In genomic region chr4:96526625-96527024, GRCh38 we compare ENCODE assay signal across 36 cellular contexts.
"Had no signal": no experiment of that assay in that cellular context is flagged by ENCODE, and none has a peak within 500 bp of the region (broad histone marks: within the 10 kb centered on the region; RNA-seq: fewer than 3 reads in every experiment).

No MANE protein-coding gene starts in this region.

- H3K4me1 Mint-ChIP-seq: activated naive CD4-positive, alpha-beta T cell treated with anti-CD3 and anti-CD28 coated beads, Interleukin-2, amount 10 ng/mL, durations not matched to agents 7 days and 5 days; activated naive CD4-positive, alpha-beta T cell treated with anti-CD3 and anti-CD28 coated beads, Interleukin-2, amount 50 U/mL, for 24 hours; activated naive CD8-positive, alpha-beta T cell treated with anti-CD3 and anti-CD28 coated beads for 36 hours; activated naive CD8-positive, alpha-beta T cell treated with anti-CD3 and anti-CD28 coated beads, Interleukin-2, amount 10 ng/mL, durations not matched to agents 7 days and 5 days; activated naive CD8-positive, alpha-beta T cell treated with anti-CD3 and anti-CD28 coated beads, Interleukin-2, amount 50 U/mL, for 24 hours; activated T-helper 17 cell treated with anti-CD3 and anti-CD28 coated beads, Interleukin-2, amount 50 U/mL, for 72 hours; central memory CD8-positive, alpha-beta T cell had no signal

- H3K36me3 Mint-ChIP-seq: activated naive CD4-positive, alpha-beta T cell treated with anti-CD3 and anti-CD28 coated beads, Interleukin-2, amount 10 ng/mL, durations not matched to agents 7 days and 5 days; activated naive CD4-positive, alpha-beta T cell treated with anti-CD3 and anti-CD28 coated beads, Interleukin-2, amount 50 U/mL, for 24 hours; activated naive CD4-positive, alpha-beta T cell treated with anti-CD3 and anti-CD28 coated beads, Interleukin-2, amount 50 U/mL, for 72 hours; activated naive CD8-positive, alpha-beta T cell; activated naive CD8-positive, alpha-beta T cell treated with anti-CD3 and anti-CD28 coated beads for 36 hours; activated naive CD8-positive, alpha-beta T cell treated with anti-CD3 and anti-CD28 coated beads, Interleukin-2, amount 10 ng/mL, durations not matched to agents 7 days and 5 days; brain had no signal

- H3K9me3 ChIP-seq: adrenal gland, ascending aorta, body of pancreas, breast epithelium had no signal

- H3K4me3 ChIP-seq: adrenal gland, ascending aorta, body of pancreas, breast epithelium, cardiac muscle cell had no signal

- H3K36me3 ChIP-seq: adrenal gland, ascending aorta, brain microvascular endothelial cell, breast epithelium, cardiac muscle cell had no signal

- H3K27ac Mint-ChIP-seq: activated naive CD4-positive, alpha-beta T cell treated with anti-CD3 and anti-CD28 coated beads for 36 hours; activated naive CD4-positive, alpha-beta T cell treated with anti-CD3 and anti-CD28 coated beads, Interleukin-2, amount 10 ng/mL, durations not matched to agents 7 days and 5 days; activated naive CD4-positive, alpha-beta T cell treated with anti-CD3 and anti-CD28 coated beads, Interleukin-2, amount 50 U/mL, for 24 hours; activated naive CD4-positive, alpha-beta T cell treated with anti-CD3 and anti-CD28 coated beads, Interleukin-2, amount 50 U/mL, for 72 hours; activated naive CD8-positive, alpha-beta T cell; activated naive CD8-positive, alpha-beta T cell treated with anti-CD3 and anti-CD28 coated beads for 36 hours; activated naive CD8-positive, alpha-beta T cell treated with anti-CD3 and anti-CD28 coated beads, Interleukin-2, amount 10 ng/mL, durations not matched to agents 7 days and 5 days; activated naive CD8-positive, alpha-beta T cell treated with anti-CD3 and anti-CD28 coated beads, Interleukin-2, amount 50 U/mL, for 24 hours; activated T-cell treated with anti-CD3 and anti-CD28 coated beads, Interleukin-2, amount 50 U/mL, for 72 hours; activated T-helper 1 cell treated with anti-CD3 and anti-CD28 coated beads, Interleukin-12 subunit alpha, Interleukin-12 subunit beta, Interleukin-2, Interleukin-4 antibody, amounts not matched to agents 30 ng/mL and 10 ng/mL and 1 ng/mL, durations not matched to agents 14 hours and 24 hours and 36 hours; activated T-helper 17 cell treated with anti-CD3 and anti-CD28 coated beads, Interleukin-2, amount 50 U/mL, for 72 hours; activated T-helper 2 cell treated with anti-CD3 and anti-CD28 coated beads, Interferon-gamma antibody, Interleukin-2, Interleukin-4, amounts not matched to agents 10 μg/mL and 5 μg/mL and 100 μg/mL, durations not matched to agents 14 hours and 24 hours and 36 hours; brain had no signal

- H3K27me3 ChIP-seq: adrenal gland, ascending aorta, body of pancreas, brain microvascular endothelial cell, breast epithelium, cardiac muscle cell had no signal

- H3K4me3 Mint-ChIP-seq: activated naive CD4-positive, alpha-beta T cell treated with anti-CD3 and anti-CD28 coated beads for 36 hours; activated naive CD4-positive, alpha-beta T cell treated with anti-CD3 and anti-CD28 coated beads, Interleukin-2, amount 10 ng/mL, durations not matched to agents 7 days and 5 days; activated naive CD4-positive, alpha-beta T cell treated with anti-CD3 and anti-CD28 coated beads, Interleukin-2, amount 50 U/mL, for 24 hours; activated naive CD8-positive, alpha-beta T cell; activated naive CD8-positive, alpha-beta T cell treated with anti-CD3 and anti-CD28 coated beads for 36 hours; activated naive CD8-positive, alpha-beta T cell treated with anti-CD3 and anti-CD28 coated beads, Interleukin-2, amount 10 ng/mL, durations not matched to agents 7 days and 5 days; activated naive CD8-positive, alpha-beta T cell treated with anti-CD3 and anti-CD28 coated beads, Interleukin-2, amount 50 U/mL, for 24 hours; activated T-cell treated with anti-CD3 and anti-CD28 coated beads, Interleukin-2, amount 50 U/mL, for 4 hours; activated T-cell treated with anti-CD3 and anti-CD28 coated beads, Interleukin-2, amount 50 U/mL, for 72 hours; activated T-helper 1 cell treated with anti-CD3 and anti-CD28 coated beads, Interleukin-12 subunit alpha, Interleukin-12 subunit beta, Interleukin-2, Interleukin-4 antibody, amounts not matched to agents 30 ng/mL and 10 ng/mL and 1 ng/mL, durations not matched to agents 14 hours and 24 hours and 36 hours; activated T-helper 17 cell treated with anti-CD3 and anti-CD28 coated beads, Interleukin-2, amount 50 U/mL, for 72 hours; brain; central memory CD8-positive, alpha-beta T cell had no signal

- H3K27ac ChIP-seq: adrenal gland, ascending aorta, body of pancreas, brain microvascular endothelial cell, breast epithelium, cardiac muscle cell had no signal

- H3K27me3 Mint-ChIP-seq: activated naive CD4-positive, alpha-beta T cell treated with anti-CD3 and anti-CD28 coated beads, Interleukin-2, amount 10 ng/mL, durations not matched to agents 7 days and 5 days; activated naive CD4-positive, alpha-beta T cell treated with anti-CD3 and anti-CD28 coated beads, Interleukin-2, amount 50 U/mL, for 24 hours; activated naive CD8-positive, alpha-beta T cell; activated naive CD8-positive, alpha-beta T cell treated with anti-CD3 and anti-CD28 coated beads for 36 hours; activated naive CD8-positive, alpha-beta T cell treated with anti-CD3 and anti-CD28 coated beads, Interleukin-2, amount 10 ng/mL, durations not matched to agents 7 days and 5 days; activated naive CD8-positive, alpha-beta T cell treated with anti-CD3 and anti-CD28 coated beads, Interleukin-2, amount 50 U/mL, for 24 hours; activated T-helper 17 cell treated with anti-CD3 and anti-CD28 coated beads, Interleukin-2, amount 50 U/mL, for 72 hours; brain; central memory CD8-positive, alpha-beta T cell had no signal

- H3K4me1 ChIP-seq: adrenal gland, ascending aorta, body of pancreas, breast epithelium had no signal

- ATAC-seq: activated naive CD4-positive, alpha-beta T cell treated with anti-CD3 and anti-CD28 coated beads, Interleukin-2, amount 50 U/mL, for 72 hours; activated naive CD8-positive, alpha-beta T cell treated with anti-CD3 and anti-CD28 coated beads, Interleukin-2, amount 50 U/mL, for 24 hours; activated T-cell treated with anti-CD3 and anti-CD28 coated beads, Interleukin-2, amount 50 U/mL, for 4 hours; activated T-cell treated with anti-CD3 and anti-CD28 coated beads, Interleukin-2, amount 50 U/mL, for 72 hours; activated T-helper 17 cell treated with anti-CD3 and anti-CD28 coated beads, Interleukin-2, amount 50 U/mL, for 72 hours; body of pancreas had no signal

- H3K9me3 Mint-ChIP-seq: activated naive CD4-positive, alpha-beta T cell treated with anti-CD3 and anti-CD28 coated beads, Interleukin-2, amount 50 U/mL, for 24 hours; activated naive CD8-positive, alpha-beta T cell treated with anti-CD3 and anti-CD28 coated beads, Interleukin-2, amount 10 ng/mL, durations not matched to agents 7 days and 5 days; activated naive CD8-positive, alpha-beta T cell treated with anti-CD3 and anti-CD28 coated beads, Interleukin-2, amount 50 U/mL, for 24 hours; activated T-helper 1 cell treated with anti-CD3 and anti-CD28 coated beads, Interleukin-12 subunit alpha, Interleukin-12 subunit beta, Interleukin-2, Interleukin-4 antibody, amounts not matched to agents 30 ng/mL and 10 ng/mL and 1 ng/mL, durations not matched to agents 14 hours and 24 hours and 36 hours; activated T-helper 17 cell treated with anti-CD3 and anti-CD28 coated beads, Interleukin-2, amount 50 U/mL, for 72 hours; central memory CD8-positive, alpha-beta T cell had no signal

- DNase-seq: activated effector memory CD4-positive, alpha-beta T cell treated with anti-CD3 and anti-CD28 coated beads, Interleukin-2, amount 50 U/mL, for 16 hours; activated effector memory CD4-positive, alpha-beta T cell treated with Interleukin-2 at 50 U/mL for 16 hours; activated gamma-delta T cell; activated gamma-delta T cell treated with Interleukin-2 at 50 U/mL for 16 hours; activated naive CD4-positive, alpha-beta T cell; activated naive CD4-positive, alpha-beta T cell treated with anti-CD3 and anti-CD28 coated beads for 36 hours; activated naive CD4-positive, alpha-beta T cell treated with anti-CD3 and anti-CD28 coated beads, Interleukin-2, amount 10 ng/mL, durations not matched to agents 7 days and 5 days; activated naive CD4-positive, alpha-beta T cell treated with anti-CD3 and anti-CD28 coated beads, Interleukin-2, amount 50 U/mL, for 16 hours; activated naive CD4-positive, alpha-beta T cell treated with Interleukin-2 at 50 U/mL for 16 hours; activated naive CD8-positive, alpha-beta T cell treated with anti-CD3 and anti-CD28 coated beads for 36 hours; activated naive CD8-positive, alpha-beta T cell treated with anti-CD3 and anti-CD28 coated beads, Interleukin-2, amount 10 ng/mL, durations not matched to agents 7 days and 5 days; activated naive CD8-positive, alpha-beta T cell treated with anti-CD3 and anti-CD28 coated beads, Interleukin-2, amount 50 U/mL, for 24 hours; activated T-cell treated with anti-CD3 and anti-CD28 coated beads, Interleukin-2, amount 50 U/mL, for 4 hours; activated T-cell treated with anti-CD3 and anti-CD28 coated beads, Interleukin-2, amount 50 U/mL, for 48 hours; activated T-cell treated with anti-CD3 and anti-CD28 coated beads, Interleukin-2, amount 50 U/mL, for 72 hours; adrenal gland; amniotic stem cell; amygdala; anterior cingulate cortex; aorta; body of pancreas; caudate nucleus; central memory CD4-positive, alpha-beta T cell; cerebellar nuclear complex had no signal
